1 cellular context compared by ENCODE assay signal in the genomic region with DNA sequence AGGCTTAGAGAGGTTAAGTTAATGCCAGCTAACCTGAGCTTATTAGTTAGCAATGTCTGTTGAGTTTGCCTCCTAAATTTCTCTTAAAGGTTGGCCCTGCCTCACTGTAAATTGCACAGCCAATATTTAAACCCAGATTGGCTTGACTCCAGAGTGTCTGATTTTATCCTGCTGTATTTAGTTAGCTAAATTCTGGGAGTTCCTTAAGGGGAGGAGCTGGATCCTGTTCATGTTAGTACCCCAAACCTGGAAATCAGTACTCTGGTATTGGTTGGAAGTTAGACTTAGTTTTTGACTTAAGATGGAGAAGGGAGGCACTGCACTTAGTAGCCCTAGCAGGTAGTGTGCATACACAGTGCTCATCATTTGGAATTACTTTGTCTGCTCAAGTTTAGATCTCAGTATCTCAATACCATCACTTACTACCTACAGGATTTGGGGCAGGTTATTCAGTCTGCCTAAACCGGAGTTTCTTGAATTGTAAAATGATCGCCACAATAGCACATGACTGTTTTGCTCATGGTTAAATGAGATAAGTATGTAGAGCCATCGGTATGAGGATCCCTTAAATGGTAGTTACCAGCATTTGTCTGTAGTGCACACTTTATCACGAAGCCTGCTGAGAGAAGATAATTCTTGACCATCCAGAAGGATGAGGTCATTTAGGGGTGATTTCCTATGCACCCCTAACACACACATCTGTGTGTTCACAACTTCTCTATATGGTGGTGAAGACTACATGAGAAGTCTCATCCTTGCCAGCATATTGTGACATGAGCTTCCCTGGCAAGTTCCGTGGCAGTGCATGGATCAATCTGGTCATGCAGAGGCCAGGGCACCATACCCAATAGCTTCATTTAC.
TF ChIP-seq lines count a peak whose summit lies in the region.

No MANE protein-coding gene starts in this region.

TF ChIP-seq in K562, 482 proteins besides CTCF, POLR2A, EP300 and RAD21 (continued from another document and continues in another):
- peak; percentile 84 for TF ChIP-seq SMAD4 (CRISPR knock-in tag; conservative IDR thresholded peaks at IDR 0.05)
- TF ChIP-seq, protein P1, sequence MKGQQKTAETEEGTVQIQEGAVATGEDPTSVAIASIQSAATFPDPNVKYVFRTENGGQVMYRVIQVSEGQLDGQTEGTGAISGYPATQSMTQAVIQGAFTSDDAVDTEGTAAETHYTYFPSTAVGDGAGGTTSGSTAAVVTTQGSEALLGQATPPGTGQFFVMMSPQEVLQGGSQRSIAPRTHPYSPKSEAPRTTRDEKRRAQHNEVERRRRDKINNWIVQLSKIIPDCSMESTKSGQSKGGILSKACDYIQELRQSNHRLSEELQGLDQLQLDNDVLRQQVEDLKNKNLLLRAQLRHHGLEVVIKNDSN (CRISPR knock-in tag; IDR thresholded peaks at IDR 0.05), result no peak
- no peak for TF ChIP-seq ZNF780A (CRISPR knock-in tag; IDR thresholded peaks at IDR 0.05)
- TF ChIP-seq ZNF583 (CRISPR knock-in tag; IDR thresholded peaks at IDR 0.05), result peak; percentile 15
- peak; percentile 32 for TF ChIP-seq GABPA (tag; conservative IDR thresholded peaks at IDR 0.05; ENCODE audit: low read depth)
- TF ChIP-seq TEAD1 (CRISPR knock-in tag; IDR thresholded peaks at IDR 0.05), result peak in 1 of 2 experiments; percentile 81; a peak in 2 of 4 replicates
- TF ChIP-seq ERF (CRISPR knock-in tag; IDR thresholded peaks at IDR 0.05), result no peak
- no peak for TF ChIP-seq TAF1 (IDR thresholded peaks at IDR 0.05; ENCODE audit: control insufficient read depth, extremely low read depth, insufficient read depth, low read length, severe bottlenecking)
- no peak for TF ChIP-seq PURB (CRISPR knock-in tag; IDR thresholded peaks at IDR 0.05; ENCODE audit: low read depth)
- TF ChIP-seq ZNF143 (CRISPR knock-in tag; IDR thresholded peaks at IDR 0.05), result no peak
- 0 out of 2 replicates have a peak, but pooled peaks have one; percentile 34 for TF ChIP-seq TEAD2 (tag; IDR thresholded peaks at IDR 0.05)
- no peak for TF ChIP-seq HLTF (IDR thresholded peaks at IDR 0.05)
- TF ChIP-seq RBM25 (IDR thresholded peaks at IDR 0.05; ENCODE audit: low read depth, low read length, severe bottlenecking), result no peak
- TF ChIP-seq CBX1 (IDR thresholded peaks at IDR 0.05; ENCODE audit: low read depth), result no peak
- TF ChIP-seq PTRF (tag; IDR thresholded peaks at IDR 0.05), result no peak
- TF ChIP-seq, protein P2, sequence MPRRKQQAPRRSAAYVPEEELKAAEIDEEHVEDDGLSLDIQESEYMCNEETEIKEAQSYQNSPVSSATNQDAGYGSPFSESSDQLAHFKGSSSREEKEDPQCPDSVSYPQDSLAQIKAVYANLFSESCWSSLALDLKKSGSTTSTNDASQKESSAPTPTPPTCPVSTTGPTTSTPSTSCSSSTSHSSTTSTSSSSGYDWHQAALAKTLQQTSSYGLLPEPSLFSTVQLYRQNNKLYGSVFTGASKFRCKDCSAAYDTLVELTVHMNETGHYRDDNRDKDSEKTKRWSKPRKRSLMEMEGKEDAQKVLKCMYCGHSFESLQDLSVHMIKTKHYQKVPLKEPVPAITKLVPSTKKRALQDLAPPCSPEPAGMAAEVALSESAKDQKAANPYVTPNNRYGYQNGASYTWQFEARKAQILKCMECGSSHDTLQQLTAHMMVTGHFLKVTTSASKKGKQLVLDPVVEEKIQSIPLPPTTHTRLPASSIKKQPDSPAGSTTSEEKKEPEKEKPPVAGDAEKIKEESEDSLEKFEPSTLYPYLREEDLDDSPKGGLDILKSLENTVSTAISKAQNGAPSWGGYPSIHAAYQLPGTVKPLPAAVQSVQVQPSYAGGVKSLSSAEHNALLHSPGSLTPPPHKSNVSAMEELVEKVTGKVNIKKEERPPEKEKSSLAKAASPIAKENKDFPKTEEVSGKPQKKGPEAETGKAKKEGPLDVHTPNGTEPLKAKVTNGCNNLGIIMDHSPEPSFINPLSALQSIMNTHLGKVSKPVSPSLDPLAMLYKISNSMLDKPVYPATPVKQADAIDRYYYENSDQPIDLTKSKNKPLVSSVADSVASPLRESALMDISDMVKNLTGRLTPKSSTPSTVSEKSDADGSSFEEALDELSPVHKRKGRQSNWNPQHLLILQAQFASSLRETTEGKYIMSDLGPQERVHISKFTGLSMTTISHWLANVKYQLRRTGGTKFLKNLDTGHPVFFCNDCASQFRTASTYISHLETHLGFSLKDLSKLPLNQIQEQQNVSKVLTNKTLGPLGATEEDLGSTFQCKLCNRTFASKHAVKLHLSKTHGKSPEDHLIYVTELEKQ (CRISPR knock-in tag; IDR thresholded peaks at IDR 0.05), result no peak
- no peak for TF ChIP-seq KLF13 (tag; IDR thresholded peaks at IDR 0.05; ENCODE audit: borderline replicate concordance, low read depth)
- TF ChIP-seq GABPB1 (CRISPR knock-in tag; IDR thresholded peaks at IDR 0.05), result no peak
- peak in 1 of 2 experiments; percentile 42; a peak in 1 of 4 replicates for TF ChIP-seq MAZ (CRISPR knock-in tag; conservative IDR thresholded peaks at IDR 0.05 in 1 of 2, IDR thresholded peaks at IDR 0.05 in 1 of 2)
- no peak for TF ChIP-seq TCF7L2 (IDR thresholded peaks at IDR 0.05; ENCODE audit: low read depth, low read length)
- TF ChIP-seq STAG1 (CRISPR knock-in tag; IDR thresholded peaks at IDR 0.05; ENCODE audit: borderline replicate concordance), result no peak
- peak; percentile 64; the same call in 1 of the 2 replicates for TF ChIP-seq NFRKB (IDR thresholded peaks at IDR 0.05; ENCODE audit: low read depth)
- TF ChIP-seq CSDE1 (IDR thresholded peaks at IDR 0.05), result no peak
- TF ChIP-seq, protein P3, sequence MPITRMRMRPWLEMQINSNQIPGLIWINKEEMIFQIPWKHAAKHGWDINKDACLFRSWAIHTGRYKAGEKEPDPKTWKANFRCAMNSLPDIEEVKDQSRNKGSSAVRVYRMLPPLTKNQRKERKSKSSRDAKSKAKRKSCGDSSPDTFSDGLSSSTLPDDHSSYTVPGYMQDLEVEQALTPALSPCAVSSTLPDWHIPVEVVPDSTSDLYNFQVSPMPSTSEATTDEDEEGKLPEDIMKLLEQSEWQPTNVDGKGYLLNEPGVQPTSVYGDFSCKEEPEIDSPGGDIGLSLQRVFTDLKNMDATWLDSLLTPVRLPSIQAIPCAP (CRISPR knock-in tag; IDR thresholded peaks at IDR 0.05; ENCODE audit: borderline replicate concordance), result no peak
- TF ChIP-seq, protein P4, sequence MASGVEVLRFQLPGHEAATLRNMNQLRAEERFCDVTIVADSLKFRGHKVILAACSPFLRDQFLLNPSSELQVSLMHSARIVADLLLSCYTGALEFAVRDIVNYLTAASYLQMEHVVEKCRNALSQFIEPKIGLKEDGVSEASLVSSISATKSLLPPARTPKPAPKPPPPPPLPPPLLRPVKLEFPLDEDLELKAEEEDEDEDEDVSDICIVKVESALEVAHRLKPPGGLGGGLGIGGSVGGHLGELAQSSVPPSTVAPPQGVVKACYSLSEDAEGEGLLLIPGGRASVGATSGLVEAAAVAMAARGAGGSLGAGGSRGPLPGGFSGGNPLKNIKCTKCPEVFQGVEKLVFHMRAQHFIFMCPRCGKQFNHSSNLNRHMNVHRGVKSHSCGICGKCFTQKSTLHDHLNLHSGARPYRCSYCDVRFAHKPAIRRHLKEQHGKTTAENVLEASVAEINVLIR (CRISPR knock-in tag; IDR thresholded peaks at IDR 0.05), result no peak
- TF ChIP-seq ZNF398 (CRISPR knock-in tag; IDR thresholded peaks at IDR 0.05), result peak; percentile 23; the same call in 1 of the 2 replicates
- TF ChIP-seq TOE1 (IDR thresholded peaks at IDR 0.05; ENCODE audit: borderline replicate concordance), result peak; percentile 74; the same call in 1 of the 2 replicates
- TF ChIP-seq TOE1 (CRISPR knock-in tag; IDR thresholded peaks at IDR 0.05; ENCODE audit: borderline replicate concordance, low read depth), result no peak
- TF ChIP-seq ZNF277 (CRISPR knock-in tag; IDR thresholded peaks at IDR 0.05; ENCODE audit: borderline replicate concordance), result no peak
- no peak for TF ChIP-seq CBX2 (IDR thresholded peaks at IDR 0.05; ENCODE audit: insufficient read depth, low read length, poor library complexity, severe bottlenecking)
- TF ChIP-seq POLR2G (IDR thresholded peaks at IDR 0.05; ENCODE audit: low read depth, low read length), result no peak
- TF ChIP-seq ZNF76 (CRISPR knock-in tag; IDR thresholded peaks at IDR 0.05; ENCODE audit: borderline replicate concordance), result no peak
- TF ChIP-seq BCL6 (CRISPR knock-in tag; IDR thresholded peaks at IDR 0.05), result no peak
- TF ChIP-seq SMARCA5 (IDR thresholded peaks at IDR 0.05), result no peak
- no peak for TF ChIP-seq BCLAF1 (IDR thresholded peaks at IDR 0.05; ENCODE audit: borderline replicate concordance in 1 of 2, control insufficient read depth in 1 of 2, low read depth in 2 of 2, low read length in 1 of 2)
